In genomic region chr3:37290551-37290950, GRCh38 we compare ENCODE assay signal across 1 cellular context.
TF ChIP-seq lines count a peak whose summit lies in the region.

No MANE protein-coding gene starts in this region.

TF ChIP-seq in IMR-90, 13 proteins besides CTCF, POLR2A, EP300 and RAD21:
- no peak for TF ChIP-seq CHD1 (IDR thresholded peaks at IDR 0.05; ENCODE audit: low read depth, low read length)
- TF ChIP-seq CEBPB (IDR thresholded peaks at IDR 0.05; ENCODE audit: low read depth, low read length): no peak
- no peak for TF ChIP-seq MAZ (IDR thresholded peaks at IDR 0.05; ENCODE audit: borderline replicate concordance, low read depth, low read length)
- no peak for TF ChIP-seq NFE2L2 (IDR thresholded peaks at IDR 0.05; ENCODE audit: low read depth, low read length)
- TF ChIP-seq USF2 (IDR thresholded peaks at IDR 0.05; ENCODE audit: low read depth, low read length): no peak
